Comparison of ENCODE assay signal across 8 cellular contexts in genomic region chr18:35376393-35376741, GRCh38. TPM values are rescaled to one million over a fixed set of nuclear protein-coding genes. Genes with fewer than 3 reads are reported as not detected.
DNase-seq lines count a peak whose midpoint lies in the region; ATAC-seq, FAIRE-seq and TF ChIP-seq lines count a peak whose summit lies in the region.

No MANE protein-coding gene starts in this region.

- peak in 1 of 3 experiments; percentile 0; a peak in 1 of 4 replicates for TF ChIP-seq CTCF in H1 (IDR thresholded peaks at IDR 0.05; ENCODE audit: control extremely low read depth in 1 of 3, insufficient read depth in 1 of 3, low read depth in 1 of 3, low read length in 3 of 3)

- no peaks in the 10 kb centered on the region for H4K20me1 ChIP-seq in H1 (replicated peaks in 1 of 2; ENCODE audit: control insufficient read depth in 1 of 2, insufficient read depth in 2 of 2, low read length in 2 of 2)

- H2BK15ac ChIP-seq in H1 (ENCODE audit: low read length): no peak overlapping the region

- no peak overlapping the region for H2BK5ac ChIP-seq in H1 (ENCODE audit: low read depth, low read length)

- no peak overlapping the region; the same call in 1 of the 2 replicates for H4K8ac ChIP-seq in H1 (ENCODE audit: extremely low read depth, insufficient read depth, low read length)

- CTCF ChIA-PET in CD8-positive, alpha-beta memory T cell (lab: Charles Lee): interaction anchor here (1.4 kb wide), 1 partner anchor 10 kb away, joined by 5 read pairs; no protein-coding TSS in a partner anchor
- CTCF ChIA-PET in H1 (lab: Charles Lee; ENCODE audit: partially characterized antibody): no interaction called here

- no peak for TF ChIP-seq POLR2A in H1 (IDR thresholded peaks at IDR 0.05; ENCODE audit: control extremely low read depth in 1 of 2, low read depth in 2 of 2, low read length in 2 of 2)

- POLR2A ChIA-PET in CD8-positive, alpha-beta memory T cell (lab: Charles Lee): no interaction called here
- POLR2A ChIA-PET in H1 (lab: Charles Lee; ENCODE audit: partially characterized antibody): interaction anchor here (1.4 kb wide), 1 partner anchor 10 kb away, joined by 3 read pairs; no protein-coding TSS in a partner anchor

- H3K79me2 ChIP-seq in H1 (ENCODE audit: control insufficient read depth in 1 of 2, insufficient read depth in 2 of 2, low read length in 2 of 2): no peaks in the 10 kb centered on the region

- peak overlapping the region; percentile 38 for H3K27ac ChIP-seq in CD8-positive, alpha-beta memory T cell (ENCODE audit: low read depth, low read length)
- H3K27ac ChIP-seq in H1 (ENCODE audit: low read depth, low read length): no peak overlapping the region
- no peak overlapping the region for H3K27ac ChIP-seq in muscle layer of colon (ENCODE audit: low read depth, low read length)

- H3K27me3 ChIP-seq in CD8-positive, alpha-beta memory T cell (ENCODE audit: insufficient read depth, low read length, poor library complexity, severe bottlenecking): no peaks in the 10 kb centered on the region
- H3K27me3 ChIP-seq in H1 (replicated peaks in 1 of 4; ENCODE audit: control insufficient read depth in 3 of 4, extremely low read depth in 1 of 4, insufficient read depth in 3 of 4, low read length in 3 of 4): peaks cover 0 to 8% (median 4%) of the 10 kb centered on the region in 4 experiments; a peak in 4 of 7 replicates
- no peaks in the 10 kb centered on the region for H3K27me3 ChIP-seq in muscle layer of colon (ENCODE audit: control insufficient read depth in 1 of 2, insufficient read depth in 2 of 2, low read length in 2 of 2)

- H3K4me1 Mint-ChIP-seq in CD8-positive, alpha-beta memory T cell: peaks cover 6 to 10% (median 6%) of the 10 kb centered on the region in 3 donors
- peaks cover 8% of the 10 kb centered on the region for H3K4me1 Mint-ChIP-seq in T-helper 1 cell treated with Interleukin-12 subunit alpha and Interleukin-12 subunit beta and Interleukin-4 antibody, amounts not matched to agents 30 μg/mL and 1 μg/mL, for 36 hours (ENCODE audit: low read depth)

- H3K4ac ChIP-seq in H1 (replicated peaks; ENCODE audit: insufficient read length, low read depth, low read length): no peak overlapping the region

- H3K36me3 ChIP-seq in CD8-positive, alpha-beta memory T cell (ENCODE audit: insufficient read depth, low read length): no peaks in the 10 kb centered on the region
- H3K36me3 ChIP-seq in H1 (ENCODE audit: control insufficient read depth in 2 of 4, insufficient read depth in 4 of 4, low read length in 3 of 4) (no peaks in the 10 kb centered on the region), muscle layer of colon (ENCODE audit: insufficient read depth, low read length) (no peaks in the 10 kb centered on the region)

- no peaks in the 10 kb centered on the region for H3K9me3 ChIP-seq in CD8-positive, alpha-beta memory T cell (ENCODE audit: low read length)
- H3K9me3 ChIP-seq in H1 (ENCODE audit: insufficient read depth in 2 of 2, low read depth in 1 of 2, low read length in 1 of 2) (no peaks in the 10 kb centered on the region), muscle layer of colon (ENCODE audit: low read length) (no peaks in the 10 kb centered on the region)

- no peaks in the 10 kb centered on the region for H3K79me1 ChIP-seq in H1 (ENCODE audit: low read depth, low read length)

- no peak overlapping the region for H2BK20ac ChIP-seq in H1 (ENCODE audit: low read length)

- no peak overlapping the region for H3K14ac ChIP-seq in H1 (ENCODE audit: insufficient read length)

- H3K4me1 ChIP-seq in CD8-positive, alpha-beta memory T cell (ENCODE audit: insufficient read depth, low read length): peaks cover 11% of the 10 kb centered on the region
- H3K4me1 ChIP-seq in H1 (replicated peaks in 1 of 4; ENCODE audit: control insufficient read depth in 3 of 4, insufficient read depth in 4 of 4, low read length in 3 of 4) (peaks cover 0 to 3% (median 1%) of the 10 kb centered on the region in 4 experiments; a peak in 3 of 7 replicates), muscle layer of colon (ENCODE audit: insufficient read depth, low read length) (peaks cover 8% of the 10 kb centered on the region)

- peak overlapping the region; percentile 38; the same call in 1 of the 2 replicates for H3K18ac ChIP-seq in H1 (ENCODE audit: extremely low read depth, low read length)

- H2BK12ac ChIP-seq in H1 (ENCODE audit: low read depth, low read length): no peak overlapping the region

- no peak overlapping the region for H3K56ac ChIP-seq in H1 (replicated peaks; ENCODE audit: insufficient read length, low read depth, low read length)

- no peak overlapping the region for H2AK5ac ChIP-seq in H1 (ENCODE audit: low read depth, low read length)

- H3K36me3 Mint-ChIP-seq in CD8-positive, alpha-beta memory T cell: peaks cover 0 to 5% (median 2%) of the 10 kb centered on the region in 3 donors
- H3K36me3 Mint-ChIP-seq in T-helper 1 cell treated with Interleukin-12 subunit alpha and Interleukin-12 subunit beta and Interleukin-4 antibody, amounts not matched to agents 30 μg/mL and 1 μg/mL, for 36 hours (ENCODE audit: low read depth): no peaks in the 10 kb centered on the region

- H2AFZ ChIP-seq in H1 (ENCODE audit: low read length): peak overlapping the region; percentile 75; the same call in 1 of the 2 replicates

- H3K27ac Mint-ChIP-seq in CD8-positive, alpha-beta memory T cell: peak overlapping the region in 7 of 8 donors; percentile 8 to 85 (median 81)
- H3K27ac Mint-ChIP-seq in T-helper 1 cell treated with Interleukin-12 subunit alpha and Interleukin-12 subunit beta and Interleukin-4 antibody, amounts not matched to agents 30 μg/mL and 1 μg/mL, for 36 hours: peak overlapping the region; percentile 32

- no peaks in the 10 kb centered on the region for H3K27me3 Mint-ChIP-seq in CD8-positive, alpha-beta memory T cell
- peaks cover 20% of the 10 kb centered on the region for H3K27me3 Mint-ChIP-seq in T-helper 1 cell treated with Interleukin-12 subunit alpha and Interleukin-12 subunit beta and Interleukin-4 antibody, amounts not matched to agents 30 μg/mL and 1 μg/mL, for 36 hours (ENCODE audit: low read depth)

- peak in 3 of 5 donors; percentile 8 to 47 (median 17) for DNase-seq in CD8-positive, alpha-beta memory T cell
- no peak for DNase-seq in H1 (ENCODE audit: low read depth in 1 of 2, low spot score in 2 of 2)
- no peak for DNase-seq in Ammon's horn (ENCODE audit: low spot score)
- no peak for DNase-seq in cerebellar cortex (ENCODE audit: low spot score)

- no peaks in the 10 kb centered on the region for H3K9me3 Mint-ChIP-seq in CD8-positive, alpha-beta memory T cell
- no peaks in the 10 kb centered on the region for H3K9me3 Mint-ChIP-seq in T-helper 1 cell treated with Interleukin-12 subunit alpha and Interleukin-12 subunit beta and Interleukin-4 antibody, amounts not matched to agents 30 μg/mL and 1 μg/mL, for 36 hours

- ATAC-seq in GM19397 (IDR thresholded peaks at IDR 0.05; ENCODE audit: unreplicated experiment) (peak; percentile 55), HG03378 (IDR thresholded peaks at IDR 0.05; ENCODE audit: unreplicated experiment) (peak; percentile 50)

- H3K23me2 ChIP-seq in H1 (ENCODE audit: low read depth, low read length): peaks cover 5% of the 10 kb centered on the region; the same call in 1 of the 2 replicates

- peak overlapping the region; percentile 59 to 74 for H3K4me2 ChIP-seq in H1 (ENCODE audit: insufficient read depth in 1 of 2, low read depth in 2 of 2, low read length in 2 of 2)

- no peak overlapping the region for H3K23ac ChIP-seq in H1 (ENCODE audit: insufficient read length)

- WGBS in H1 (ENCODE audit: extremely low coverage in 1 of 2, insufficient coverage in 1 of 2, insufficient read length in 1 of 2, insufficient replicate concordance in 2 of 2, low coverage in 1 of 2, low lambda C conversion rate in 2 of 2, missing lambda C conversion rate in 1 of 2), 2 experiments: 14% methylated on average over 13 of the region's 13 CpGs; no CpG with 5 or more reads in 1 of the 2 experiments

- H3K9ac ChIP-seq in H1 (replicated peaks in 1 of 4; ENCODE audit: extremely low read depth in 1 of 4, low read depth in 3 of 4, low read length in 3 of 4) (peak overlapping the region in 1 of 4 experiments; percentile 7; a peak in 2 of 7 replicates), muscle layer of colon (ENCODE audit: low read length) (peak overlapping the region; percentile 39)

- no peak overlapping the region for H4K91ac ChIP-seq in H1 (replicated peaks; ENCODE audit: insufficient read length, low read length)

- no peak for TF ChIP-seq EP300 in H1 (IDR thresholded peaks at IDR 0.05; ENCODE audit: borderline replicate concordance in 1 of 2, low read depth in 2 of 2, low read length in 2 of 2)

- peak overlapping the region; percentile 74 for H3K4me3 ChIP-seq in CD8-positive, alpha-beta memory T cell (ENCODE audit: low read length)
- H3K4me3 ChIP-seq in H1 (ENCODE audit: extremely low read depth in 1 of 4, insufficient read depth in 2 of 4, low read depth in 3 of 4, low read length in 4 of 4): peak overlapping the region; percentile 55 to 80 (median 75)
- peak overlapping the region; percentile 81 to 95 for H3K4me3 ChIP-seq in muscle layer of colon (ENCODE audit: low read depth in 1 of 2, low read length in 2 of 2)

- H4K5ac ChIP-seq in H1 (ENCODE audit: insufficient read length, low read depth, low read length): no peak overlapping the region

- no peak overlapping the region for H2BK120ac ChIP-seq in H1 (replicated peaks; ENCODE audit: low read depth, low read length)

- peak overlapping the region; percentile 86 to 94 (median 88) for H3K4me3 Mint-ChIP-seq in CD8-positive, alpha-beta memory T cell
- H3K4me3 Mint-ChIP-seq in T-helper 1 cell treated with Interleukin-12 subunit alpha and Interleukin-12 subunit beta and Interleukin-4 antibody, amounts not matched to agents 30 μg/mL and 1 μg/mL, for 36 hours: peak overlapping the region; percentile 75

- no peak for FAIRE-seq in H1 (lab: Jason Lieb, UNC)

- TF ChIP-seq RAD21 in H1 (IDR thresholded peaks at IDR 0.05 in 1 of 2, conservative IDR thresholded peaks at IDR 0.05 in 1 of 2; ENCODE audit: low read depth in 2 of 2, low read length in 2 of 2): no peak

RNA-seq across cellular contexts. Expression of gene ZNF396, which starts 0.8 kb away (rescaled TPM):
- 1 to 10 TPM; 1.2 to 1.7 TPM for total RNA-seq in CD8-positive, alpha-beta memory T cell
- polyA plus RNA-seq in CD8-positive, alpha-beta memory T cell: 0.87 TPM
- 0.74 and 0.94 TPM in 2 replicates for total RNA-seq in H1 (2021; fragmentation: NEBNext Ultra II Directional; extraction: Animal tissue kit (Norgen Biotek cat#: 25700))
- 0.25 and 0.44 TPM in 2 replicates for polyA plus RNA-seq in H1 (2011; rRNA removed)
- 0.44 TPM for polyA plus RNA-seq in H1 (2011; cell fraction: cytosol; rRNA removed)
- 0.86 TPM for polyA plus RNA-seq in H1 (2011; cell fraction: nucleus; rRNA removed)
- polyA plus RNA-seq in H1 (2012, experiment 1 of 2): 0.76 to 1.6 TPM (median 1.3 TPM) in 4 replicates
- 0.21 TPM for polyA plus RNA-seq in H1 (2012, experiment 2 of 2)
- polyA plus RNA-seq in H1 (2013, experiment 1 of 2): 0.65 TPM
- polyA plus RNA-seq in H1 (2013, experiment 2 of 2): 0.68 TPM
- 1.1 and 1.9 TPM in 2 replicates for polyA minus RNA-seq in H1 (2011; rRNA and poly(A)+ RNA removed)
- not detected for polyA minus RNA-seq in H1 (2011; cell fraction: cytosol; rRNA and poly(A)+ RNA removed)
- polyA minus RNA-seq in H1 (2011; cell fraction: nucleus; rRNA and poly(A)+ RNA removed): 3.0 TPM

RNA-seq across cellular contexts. Expression of gene ZNF24, which starts 32.1 kb away (rescaled TPM):
- total RNA-seq in CD8-positive, alpha-beta memory T cell: 10 to 100 TPM; 52.1 to 52.6 TPM
- polyA plus RNA-seq in CD8-positive, alpha-beta memory T cell: 100 TPM
- total RNA-seq in H1 (2021; fragmentation: NEBNext Ultra II Directional; extraction: Animal tissue kit (Norgen Biotek cat#: 25700)): 56.9 and 60.1 TPM in 2 replicates
- polyA plus RNA-seq in H1 (2011; rRNA removed): 7.3 and 12.5 TPM in 2 replicates
- polyA plus RNA-seq in H1 (2011; cell fraction: cytosol; rRNA removed): 15.1 TPM
- 15.3 TPM for polyA plus RNA-seq in H1 (2011; cell fraction: nucleus; rRNA removed)
- 14.6 to 30.6 TPM (median 18.9 TPM) in 4 replicates for polyA plus RNA-seq in H1 (2012, experiment 1 of 2)
- 1.5 TPM for polyA plus RNA-seq in H1 (2012, experiment 2 of 2)
- 25.4 TPM for polyA plus RNA-seq in H1 (2013, experiment 1 of 2)
- polyA plus RNA-seq in H1 (2013, experiment 2 of 2): 24.7 TPM
- polyA minus RNA-seq in H1 (2011; rRNA and poly(A)+ RNA removed): 50.2 and 61.1 TPM in 2 replicates
- 17.4 TPM for polyA minus RNA-seq in H1 (2011; cell fraction: cytosol; rRNA and poly(A)+ RNA removed)
- polyA minus RNA-seq in H1 (2011; cell fraction: nucleus; rRNA and poly(A)+ RNA removed): 32.4 TPM

Comparison
In these comparisons a context has a peak if more than half of its experiments do, and no peak if none do; other contexts are left out.
1. DNase-seq: peak in CD8-positive, alpha-beta memory T cell (3 of 5); none in H1 (0 of 2), Ammon's horn (single experiment) and cerebellar cortex (single experiment).
2. Peak in every context shown above with its lines, with median percentiles within 50 percentile points of each other: H3K4me3 ChIP-seq.